Comparison of ENCODE assay signal across 1 cellular context in the genomic region with DNA sequence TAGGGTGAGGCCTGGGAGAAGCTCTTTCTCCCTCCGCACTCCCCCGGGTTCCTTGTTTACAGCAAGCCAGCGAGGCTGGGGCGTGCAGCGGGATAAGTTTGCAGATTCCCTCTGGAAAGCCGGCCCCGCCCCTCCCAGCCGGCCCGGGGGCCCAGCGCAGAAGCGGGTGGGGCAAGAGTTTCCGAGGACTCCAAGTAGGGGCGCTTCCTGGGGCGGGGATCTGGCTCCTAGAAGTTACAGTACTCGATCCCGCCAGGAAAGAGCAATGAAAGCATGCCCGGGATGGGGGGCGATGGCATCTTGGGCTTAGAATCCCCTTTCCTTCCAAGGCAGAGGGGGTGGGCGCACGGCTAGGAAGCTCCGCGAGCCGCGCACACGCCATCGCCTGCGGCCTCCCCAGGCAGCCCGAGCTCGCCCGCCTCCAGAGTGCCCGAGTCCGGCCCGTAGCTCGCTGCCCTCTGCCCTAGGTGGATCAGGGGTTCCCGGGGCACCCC.
TF ChIP-seq lines count a peak whose summit lies in the region.

No MANE protein-coding gene starts in this region.

TF ChIP-seq in WTC11, 78 proteins besides CTCF, POLR2A, EP300 and RAD21 (continued from another document):
- TF ChIP-seq USF1 (CRISPR knock-in tag; IDR thresholded peaks at IDR 0.05) (no peak), NR3C1 (CRISPR knock-in tag; conservative IDR thresholded peaks at IDR 0.05; ENCODE audit: low read depth) (no peak), ATF3 (CRISPR knock-in tag; conservative IDR thresholded peaks at IDR 0.05) (no peak), FOXP4 (CRISPR knock-in tag; IDR thresholded peaks at IDR 0.05) (no peak), NR2C2 (CRISPR knock-in tag; IDR thresholded peaks at IDR 0.05) (no peak)
- TF ChIP-seq, protein P1, sequence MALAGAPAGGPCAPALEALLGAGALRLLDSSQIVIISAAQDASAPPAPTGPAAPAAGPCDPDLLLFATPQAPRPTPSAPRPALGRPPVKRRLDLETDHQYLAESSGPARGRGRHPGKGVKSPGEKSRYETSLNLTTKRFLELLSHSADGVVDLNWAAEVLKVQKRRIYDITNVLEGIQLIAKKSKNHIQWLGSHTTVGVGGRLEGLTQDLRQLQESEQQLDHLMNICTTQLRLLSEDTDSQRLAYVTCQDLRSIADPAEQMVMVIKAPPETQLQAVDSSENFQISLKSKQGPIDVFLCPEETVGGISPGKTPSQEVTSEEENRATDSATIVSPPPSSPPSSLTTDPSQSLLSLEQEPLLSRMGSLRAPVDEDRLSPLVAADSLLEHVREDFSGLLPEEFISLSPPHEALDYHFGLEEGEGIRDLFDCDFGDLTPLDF (CRISPR knock-in tag; IDR thresholded peaks at IDR 0.05) = 0 out of 2 replicates have a peak, but pooled peaks have one; percentile 52
